2 cellular contexts compared by ENCODE assay signal in the genomic region with DNA sequence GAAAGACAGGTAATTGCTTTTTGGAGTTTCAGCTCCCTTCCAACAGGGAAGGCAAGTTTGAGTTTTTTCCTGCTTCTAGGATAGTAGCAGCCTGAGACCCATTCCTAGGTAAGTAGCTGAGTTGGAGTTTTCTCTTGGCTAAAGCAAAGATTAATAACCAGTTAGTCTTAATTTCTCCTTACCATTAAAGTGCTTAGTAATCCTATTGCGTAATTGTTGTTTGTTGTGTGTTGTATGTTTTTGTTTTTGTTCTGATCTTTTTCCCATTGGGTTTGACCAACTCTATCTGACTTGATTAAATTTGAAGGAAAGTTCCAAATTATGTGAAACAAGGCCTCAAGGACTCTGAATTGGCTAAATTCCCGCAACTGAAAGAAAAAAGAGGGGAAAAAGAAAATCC.
A peak's percentile ranks its signal among the peaks of the same experiment; 100 is the strongest.
TF ChIP-seq lines count a peak whose summit lies in the region.

No MANE protein-coding gene starts in this region.

TF ChIP-seq in A549, 52 proteins besides CTCF, POLR2A, EP300 and RAD21:
- no peak for TF ChIP-seq MAFK (IDR thresholded peaks at IDR 0.05; ENCODE audit: partially characterized antibody)
- TF ChIP-seq, protein P1, sequence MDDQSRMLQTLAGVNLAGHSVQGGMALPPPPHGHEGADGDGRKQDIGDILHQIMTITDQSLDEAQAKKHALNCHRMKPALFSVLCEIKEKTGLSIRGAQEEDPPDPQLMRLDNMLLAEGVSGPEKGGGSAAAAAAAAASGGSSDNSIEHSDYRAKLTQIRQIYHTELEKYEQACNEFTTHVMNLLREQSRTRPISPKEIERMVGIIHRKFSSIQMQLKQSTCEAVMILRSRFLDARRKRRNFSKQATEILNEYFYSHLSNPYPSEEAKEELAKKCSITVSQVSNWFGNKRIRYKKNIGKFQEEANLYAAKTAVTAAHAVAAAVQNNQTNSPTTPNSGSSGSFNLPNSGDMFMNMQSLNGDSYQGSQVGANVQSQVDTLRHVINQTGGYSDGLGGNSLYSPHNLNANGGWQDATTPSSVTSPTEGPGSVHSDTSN (IDR thresholded peaks at IDR 0.05): no peak
- TF ChIP-seq NR3C1 (IDR thresholded peaks at IDR 0.05): no peak
- TF ChIP-seq, protein P2, sequence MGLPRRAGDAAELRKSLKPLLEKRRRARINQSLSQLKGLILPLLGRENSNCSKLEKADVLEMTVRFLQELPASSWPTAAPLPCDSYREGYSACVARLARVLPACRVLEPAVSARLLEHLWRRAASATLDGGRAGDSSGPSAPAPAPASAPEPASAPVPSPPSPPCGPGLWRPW (IDR thresholded peaks at IDR 0.05): no peak
- TF ChIP-seq HDAC2 (IDR thresholded peaks at IDR 0.05): no peak
- no peak for TF ChIP-seq BHLHE40 (IDR thresholded peaks at IDR 0.05; ENCODE audit: low read depth, low read length)
- TF ChIP-seq, protein P3, sequence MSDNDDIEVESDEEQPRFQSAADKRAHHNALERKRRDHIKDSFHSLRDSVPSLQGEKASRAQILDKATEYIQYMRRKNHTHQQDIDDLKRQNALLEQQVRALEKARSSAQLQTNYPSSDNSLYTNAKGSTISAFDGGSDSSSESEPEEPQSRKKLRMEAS (IDR thresholded peaks at IDR 0.05): no peak
- no peak for TF ChIP-seq JUN (IDR thresholded peaks at IDR 0.05)
- TF ChIP-seq, protein P4, sequence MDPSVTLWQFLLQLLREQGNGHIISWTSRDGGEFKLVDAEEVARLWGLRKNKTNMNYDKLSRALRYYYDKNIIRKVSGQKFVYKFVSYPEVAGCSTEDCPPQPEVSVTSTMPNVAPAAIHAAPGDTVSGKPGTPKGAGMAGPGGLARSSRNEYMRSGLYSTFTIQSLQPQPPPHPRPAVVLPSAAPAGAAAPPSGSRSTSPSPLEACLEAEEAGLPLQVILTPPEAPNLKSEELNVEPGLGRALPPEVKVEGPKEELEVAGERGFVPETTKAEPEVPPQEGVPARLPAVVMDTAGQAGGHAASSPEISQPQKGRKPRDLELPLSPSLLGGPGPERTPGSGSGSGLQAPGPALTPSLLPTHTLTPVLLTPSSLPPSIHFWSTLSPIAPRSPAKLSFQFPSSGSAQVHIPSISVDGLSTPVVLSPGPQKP (IDR thresholded peaks at IDR 0.05; ENCODE audit: low read depth, low read length): no peak
- TF ChIP-seq, protein P5, sequence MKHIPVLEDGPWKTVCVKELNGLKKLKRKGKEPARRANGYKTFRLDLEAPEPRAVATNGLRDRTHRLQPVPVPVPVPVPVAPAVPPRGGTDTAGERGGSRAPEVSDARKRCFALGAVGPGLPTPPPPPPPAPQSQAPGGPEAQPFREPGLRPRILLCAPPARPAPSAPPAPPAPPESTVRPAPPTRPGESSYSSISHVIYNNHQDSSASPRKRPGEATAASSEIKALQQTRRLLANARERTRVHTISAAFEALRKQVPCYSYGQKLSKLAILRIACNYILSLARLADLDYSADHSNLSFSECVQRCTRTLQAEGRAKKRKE (CRISPR knock-in tag; IDR thresholded peaks at IDR 0.05; ENCODE audit: low read depth): no peak
- no peak for TF ChIP-seq ZFP36 (IDR thresholded peaks at IDR 0.05; ENCODE audit: borderline replicate concordance, partially characterized antibody)
- no peak for TF ChIP-seq EHF (CRISPR knock-in tag; IDR thresholded peaks at IDR 0.05)
- no peak for TF ChIP-seq NPAS2 (CRISPR knock-in tag; IDR thresholded peaks at IDR 0.05; ENCODE audit: borderline replicate concordance)
- TF ChIP-seq RCOR1 (IDR thresholded peaks at IDR 0.05; ENCODE audit: low read depth, low read length): no peak
- TF ChIP-seq ZNF302 (CRISPR knock-in tag; IDR thresholded peaks at IDR 0.05): no peak
TF ChIP-seq in A549: peak in this region for 0.

TF ChIP-seq in IMR-90, 13 proteins besides CTCF, POLR2A, EP300 and RAD21:
- TF ChIP-seq FOS (IDR thresholded peaks at IDR 0.05; ENCODE audit: low read depth, low read length) (no peak), BHLHE40 (IDR thresholded peaks at IDR 0.05; ENCODE audit: low read depth, low read length) (no peak), CEBPB (IDR thresholded peaks at IDR 0.05; ENCODE audit: low read depth, low read length) (peak; percentile 67), RFX5 (IDR thresholded peaks at IDR 0.05; ENCODE audit: low read depth, low read length) (no peak), NFE2L2 (IDR thresholded peaks at IDR 0.05; ENCODE audit: low read depth, low read length) (no peak)
- TF ChIP-seq, protein P6, sequence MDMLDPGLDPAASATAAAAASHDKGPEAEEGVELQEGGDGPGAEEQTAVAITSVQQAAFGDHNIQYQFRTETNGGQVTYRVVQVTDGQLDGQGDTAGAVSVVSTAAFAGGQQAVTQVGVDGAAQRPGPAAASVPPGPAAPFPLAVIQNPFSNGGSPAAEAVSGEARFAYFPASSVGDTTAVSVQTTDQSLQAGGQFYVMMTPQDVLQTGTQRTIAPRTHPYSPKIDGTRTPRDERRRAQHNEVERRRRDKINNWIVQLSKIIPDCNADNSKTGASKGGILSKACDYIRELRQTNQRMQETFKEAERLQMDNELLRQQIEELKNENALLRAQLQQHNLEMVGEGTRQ (IDR thresholded peaks at IDR 0.05; ENCODE audit: low read depth, low read length): no peak
- TF ChIP-seq, protein P4 (IDR thresholded peaks at IDR 0.05; ENCODE audit: borderline replicate concordance, low read depth, low read length): no peak
